ENCODE assay signal across 25 cellular contexts in the genomic region with DNA sequence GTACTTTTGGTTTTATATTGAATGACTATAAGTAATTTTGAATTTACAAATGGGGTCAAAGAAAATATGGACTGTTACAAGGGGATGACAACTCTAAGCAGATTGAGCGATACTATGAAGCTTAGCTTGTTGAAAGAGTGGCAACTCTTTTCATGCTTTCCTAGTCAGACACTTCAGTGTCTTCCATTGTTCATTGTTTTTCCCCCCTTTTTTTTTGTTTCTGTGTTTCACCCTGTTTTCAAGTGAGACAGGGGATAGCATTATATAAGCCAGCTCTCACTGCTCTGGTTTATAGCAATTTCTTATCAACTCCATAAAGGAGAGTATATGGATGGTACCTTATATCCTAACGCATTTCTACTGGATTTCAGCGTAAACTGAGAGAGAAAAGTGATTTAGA.
"Had no signal": no experiment of that assay in that cellular context is flagged by ENCODE, and none has a peak within 500 bp of the region (broad histone marks: within the 10 kb centered on the region; RNA-seq: fewer than 3 reads in every experiment).

No MANE protein-coding gene starts in this region.

- H3K4me3 Mint-ChIP-seq: memory B cell; naive B cell; natural killer cell treated with Interleukin-12 subunit alpha and Interleukin-12 subunit beta and Interleukin-15 and Interleukin-18, amount 100 ng/mL, for 72 hours; neural crest cell; stimulated activated memory B cell treated with anti-CD40 and anti-IgM and Interleukin-4, amounts not matched to agents 10 μg/mL and 1 μg/mL and 100 μg/mL, for 72 hours had no signal

- H3K4me1 ChIP-seq: heart left ventricle, lower lobe of right lung, pancreas, right atrium auricular region, suprapubic skin had no signal

- H3K27me3 ChIP-seq: cardiac muscle cell, heart left ventricle, hepatocyte, neutrophil, pancreas, right atrium auricular region, suprapubic skin, thyroid gland had no signal

- H3K27ac ChIP-seq: cardiac muscle cell, heart left ventricle, hepatocyte, lower lobe of right lung, neutrophil, pancreas, right atrium auricular region, suprapubic skin, thyroid gland had no signal

- H3K9me3 Mint-ChIP-seq: memory B cell; naive B cell; natural killer cell treated with Interleukin-12 subunit alpha and Interleukin-12 subunit beta and Interleukin-15 and Interleukin-18, amount 100 ng/mL, for 72 hours; neural crest cell; stimulated activated memory B cell treated with anti-CD40 and anti-IgM and Interleukin-4, amounts not matched to agents 10 μg/mL and 1 μg/mL and 100 μg/mL, for 72 hours had no signal

- H3K9me3 ChIP-seq: heart left ventricle, lower lobe of right lung, mucosa of descending colon, neutrophil, pancreas, right atrium auricular region, suprapubic skin, thyroid gland had no signal

- DNase-seq: cortex of kidney; effector CD4-positive, alpha-beta T cell; heart left ventricle; kidney; left cardiac atrium; left ventricle myocardium superior; lower lobe of right lung; mucosa of descending colon; naive B cell; pancreas; stimulated activated CD4-positive, alpha-beta T cell treated with anti-CD3 and anti-CD28 coated beads, Interleukin-4, amount 100 ng/mL, for 4 hours; stimulated activated naive CD8-positive, alpha-beta T cell treated with anti-CD3 and anti-CD28 coated beads, Interleukin-15, Interleukin-2, amounts not matched to agents 100 U/mL and 50 U/mL, for 24 hours; thyroid gland; trophoblast cell had no signal

- H3K4me3 ChIP-seq: cardiac muscle cell, heart left ventricle, hepatocyte, lower lobe of right lung, mucosa of descending colon, pancreas, right atrium auricular region, suprapubic skin, thyroid gland had no signal

- H3K27me3 Mint-ChIP-seq: memory B cell; naive B cell; natural killer cell treated with Interleukin-12 subunit alpha and Interleukin-12 subunit beta and Interleukin-15 and Interleukin-18, amount 100 ng/mL, for 72 hours; progenitor cell of endocrine pancreas; stimulated activated memory B cell treated with anti-CD40 and anti-IgM and Interleukin-4, amounts not matched to agents 10 μg/mL and 1 μg/mL and 100 μg/mL, for 72 hours had no signal

- H3K27ac Mint-ChIP-seq: memory B cell; natural killer cell treated with Interleukin-12 subunit alpha and Interleukin-12 subunit beta and Interleukin-15 and Interleukin-18, amount 100 ng/mL, for 72 hours; progenitor cell of endocrine pancreas; stimulated activated memory B cell treated with anti-CD40 and anti-IgM and Interleukin-4, amounts not matched to agents 10 μg/mL and 1 μg/mL and 100 μg/mL, for 72 hours had no signal

- ATAC-seq: heart left ventricle; left cardiac atrium; left ventricle myocardium superior; lower lobe of right lung; mucosa of descending colon; natural killer cell treated with Interleukin-12 subunit alpha and Interleukin-12 subunit beta and Interleukin-15 and Interleukin-18, amount 100 ng/mL, for 72 hours; pancreas; sciatic nerve; stimulated activated memory B cell treated with anti-CD40 and anti-IgM and Interleukin-4, amounts not matched to agents 10 μg/mL and 1 μg/mL and 100 μg/mL, for 72 hours; stimulated activated naive CD8-positive, alpha-beta T cell treated with anti-CD3 and anti-CD28 coated beads, Interleukin-15, Interleukin-2, amounts not matched to agents 100 U/mL and 50 U/mL, for 24 hours had no signal

- H3K4me1 Mint-ChIP-seq: neural crest cell had no signal
